Comparison of ENCODE assay signal across 16 cellular contexts in the genomic region with DNA sequence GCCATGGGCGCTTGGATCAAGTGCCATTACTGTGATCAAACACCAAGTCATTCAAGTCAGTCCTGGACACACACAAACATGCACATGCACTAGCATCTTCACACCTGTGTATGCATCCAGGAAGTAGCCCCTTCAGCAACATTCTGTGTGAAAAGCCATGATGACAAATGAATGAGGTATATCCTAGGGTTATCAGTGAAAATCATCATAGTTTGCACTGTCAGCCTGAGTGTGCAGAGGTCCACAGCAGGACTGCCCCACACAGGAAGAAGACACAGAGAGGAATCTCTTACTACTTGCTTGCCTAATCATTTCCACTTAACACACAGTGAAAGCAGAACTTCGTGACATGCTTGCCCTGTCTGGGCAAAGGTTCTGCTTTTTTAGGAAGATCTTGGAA.
DNase-seq lines count a peak whose midpoint lies in the region; ATAC-seq and TF ChIP-seq lines count a peak whose summit lies in the region.
"Had no signal": no experiment of that assay in that cellular context is flagged by ENCODE, and none has a peak within 500 bp of the region (broad histone marks: within the 10 kb centered on the region; RNA-seq: fewer than 3 reads in every experiment).

No MANE protein-coding gene starts in this region.

- H3K9me3 Mint-ChIP-seq in activated CD4-positive, alpha-beta memory T cell treated with anti-CD3 and anti-CD28 coated beads for 36 hours, result no peaks in the 10 kb centered on the region
- H3K9me3 Mint-ChIP-seq in activated CD4-positive, alpha-beta memory T cell treated with anti-CD3 and anti-CD28 coated beads, Interleukin-2, amount 10 ng/mL, durations not matched to agents 7 days and 5 days, result no peaks in the 10 kb centered on the region
- no peaks in the 10 kb centered on the region for H3K9me3 Mint-ChIP-seq in stimulated activated effector memory CD8-positive, alpha-beta T cell treated with anti-CD3 and anti-CD28 coated beads, Interleukin-12 subunit alpha, Interleukin-12 subunit beta, amount 100 ng/mL, for 72 hours
- H3K9me3 Mint-ChIP-seq: HFFc6 had no signal

- peak; percentile 89 for ATAC-seq in stimulated activated effector memory CD8-positive, alpha-beta T cell treated with anti-CD3 and anti-CD28 coated beads, Interleukin-12 subunit alpha, Interleukin-12 subunit beta, amount 100 ng/mL, for 72 hours
- no peak for ATAC-seq in GM19463 (IDR thresholded peaks at IDR 0.05; ENCODE audit: unreplicated experiment)
- no peak for ATAC-seq in GM18505 (IDR thresholded peaks at IDR 0.05; ENCODE audit: unreplicated experiment)
- ATAC-seq: A549 had no signal

- peaks cover 13% of the 10 kb centered on the region for H3K4me1 Mint-ChIP-seq in activated CD4-positive, alpha-beta memory T cell treated with anti-CD3 and anti-CD28 coated beads for 36 hours (ENCODE audit: low read depth)
- H3K4me1 Mint-ChIP-seq in activated CD4-positive, alpha-beta memory T cell treated with anti-CD3 and anti-CD28 coated beads, Interleukin-2, amount 10 ng/mL, durations not matched to agents 7 days and 5 days, result peaks cover 27% of the 10 kb centered on the region
- peaks cover 52% of the 10 kb centered on the region for H3K4me1 Mint-ChIP-seq in stimulated activated effector memory CD8-positive, alpha-beta T cell treated with anti-CD3 and anti-CD28 coated beads, Interleukin-12 subunit alpha, Interleukin-12 subunit beta, amount 100 ng/mL, for 72 hours

- H3K4me1 ChIP-seq in stomach, result no peaks in the 10 kb centered on the region
- H3K4me1 ChIP-seq: transverse colon had no signal

- CTCF ChIA-PET in activated CD4-positive, alpha-beta memory T cell treated with anti-CD3 and anti-CD28 coated beads for 36 hours (lab: Charles Lee), result interaction anchor here (0.7 to 1.9 kb wide), 3 partner anchors 17 to 66 kb away, joined by 3 to 6 read pairs (median 3); no protein-coding TSS in a partner anchor
- CTCF ChIA-PET in activated CD4-positive, alpha-beta memory T cell treated with anti-CD3 and anti-CD28 coated beads, Interleukin-2, amount 10 ng/mL, durations not matched to agents 7 days and 5 days (lab: Charles Lee), result interaction anchor here (2.2 kb wide), 1 partner anchor 10 kb away, joined by 8 read pairs; no protein-coding TSS in a partner anchor

- WGBS in stomach, 5 donors, result 79 to 96% (median 86%) methylated on average over 2 of the region's 2 CpGs

- no peaks in the 10 kb centered on the region for H3K27me3 Mint-ChIP-seq in activated CD4-positive, alpha-beta memory T cell treated with anti-CD3 and anti-CD28 coated beads for 36 hours
- H3K27me3 Mint-ChIP-seq in activated CD4-positive, alpha-beta memory T cell treated with anti-CD3 and anti-CD28 coated beads, Interleukin-2, amount 10 ng/mL, durations not matched to agents 7 days and 5 days, result peaks cover 5% of the 10 kb centered on the region

- no peak overlapping the region for H3K4me3 Mint-ChIP-seq in activated CD4-positive, alpha-beta memory T cell treated with anti-CD3 and anti-CD28 coated beads for 36 hours
- no peak overlapping the region for H3K4me3 Mint-ChIP-seq in activated CD4-positive, alpha-beta memory T cell treated with anti-CD3 and anti-CD28 coated beads, Interleukin-2, amount 10 ng/mL, durations not matched to agents 7 days and 5 days
- H3K4me3 Mint-ChIP-seq in stimulated activated effector memory CD8-positive, alpha-beta T cell treated with anti-CD3 and anti-CD28 coated beads, Interleukin-12 subunit alpha, Interleukin-12 subunit beta, amount 100 ng/mL, for 72 hours, result no peak overlapping the region
- H3K4me3 Mint-ChIP-seq: HFFc6 had no signal

- peak; percentile 21 for DNase-seq in activated CD4-positive, alpha-beta memory T cell treated with anti-CD3 and anti-CD28 coated beads for 36 hours
- no peak for DNase-seq in activated CD4-positive, alpha-beta memory T cell treated with anti-CD3 and anti-CD28 coated beads, Interleukin-2, amount 10 ng/mL, durations not matched to agents 7 days and 5 days
- DNase-seq in NOMO-1 treated with dmso at 0.1 percent for 144 hours (lab: John Stamatoyannopoulos, UW; ENCODE audit: unreplicated experiment) (peak; percentile 70), globus pallidus (ENCODE audit: low spot score) (peak; percentile 55), stomach (no peak)
- DNase-seq in stimulated activated effector memory CD8-positive, alpha-beta T cell treated with anti-CD3 and anti-CD28 coated beads, Interleukin-12 subunit alpha, Interleukin-12 subunit beta, amount 100 ng/mL, for 72 hours (ENCODE audit: low spot score in 2 of 2), result no peak
- DNase-seq: Calu3; HFFc6; NCI-H1092 treated with DMSO at 0.1 percent for 48 hours; NCI-H226; stimulated activated CD4-positive, alpha-beta T cell treated with anti-CD3 and anti-CD28 coated beads, Interleukin-12 subunit alpha, Interleukin-12 subunit beta, amount 100 ng/mL, for 4 hours; T-helper 9 cell; transverse colon had no signal

- TF ChIP-seq CTCF in stomach (IDR thresholded peaks at IDR 0.05), result no peak

- no peaks in the 10 kb centered on the region for H3K27me3 ChIP-seq in stomach
- H3K27me3 ChIP-seq: transverse colon had no signal

- POLR2A ChIA-PET in activated CD4-positive, alpha-beta memory T cell treated with anti-CD3 and anti-CD28 coated beads for 36 hours (lab: Charles Lee), result no interaction called here
- POLR2A ChIA-PET in activated CD4-positive, alpha-beta memory T cell treated with anti-CD3 and anti-CD28 coated beads, Interleukin-2, amount 10 ng/mL, durations not matched to agents 7 days and 5 days (lab: Charles Lee), result interaction anchor here (1.3 kb wide), 1 partner anchor 184 kb away, joined by 4 read pairs; a partner anchor contains a TSS

- no peaks in the 10 kb centered on the region for H3K36me3 ChIP-seq in stomach
- H3K36me3 ChIP-seq: transverse colon had no signal

- H3K9me3 ChIP-seq in stomach, result no peaks in the 10 kb centered on the region
- H3K9me3 ChIP-seq: A549, transverse colon had no signal

- H3K4me3 ChIP-seq in stomach, result no peak overlapping the region
- H3K4me3 ChIP-seq: A549, transverse colon had no signal

- TF ChIP-seq POLR2A in GM18505 (IDR thresholded peaks at IDR 0.05; ENCODE audit: borderline replicate concordance, extremely low read depth, insufficient read depth, insufficient read length) (no peak), stomach (IDR thresholded peaks at IDR 0.05) (no peak)

- H3K27ac Mint-ChIP-seq in activated CD4-positive, alpha-beta memory T cell treated with anti-CD3 and anti-CD28 coated beads for 36 hours, result no peak overlapping the region
- H3K27ac Mint-ChIP-seq in activated CD4-positive, alpha-beta memory T cell treated with anti-CD3 and anti-CD28 coated beads, Interleukin-2, amount 10 ng/mL, durations not matched to agents 7 days and 5 days, result no peak overlapping the region
- peak overlapping the region; percentile 86 for H3K27ac Mint-ChIP-seq in stimulated activated effector memory CD8-positive, alpha-beta T cell treated with anti-CD3 and anti-CD28 coated beads, Interleukin-12 subunit alpha, Interleukin-12 subunit beta, amount 100 ng/mL, for 72 hours
- H3K27ac Mint-ChIP-seq: HFFc6 had no signal

- no peaks in the 10 kb centered on the region for H3K36me3 Mint-ChIP-seq in activated CD4-positive, alpha-beta memory T cell treated with anti-CD3 and anti-CD28 coated beads for 36 hours
- H3K36me3 Mint-ChIP-seq in activated CD4-positive, alpha-beta memory T cell treated with anti-CD3 and anti-CD28 coated beads, Interleukin-2, amount 10 ng/mL, durations not matched to agents 7 days and 5 days (ENCODE audit: low read depth), result no peaks in the 10 kb centered on the region
- H3K36me3 Mint-ChIP-seq in stimulated activated effector memory CD8-positive, alpha-beta T cell treated with anti-CD3 and anti-CD28 coated beads, Interleukin-12 subunit alpha, Interleukin-12 subunit beta, amount 100 ng/mL, for 72 hours, result no peaks in the 10 kb centered on the region

- no peak for TF ChIP-seq EP300 in stomach (IDR thresholded peaks at IDR 0.05)

- intact Hi-C loops in activated CD4-positive, alpha-beta memory T cell treated with anti-CD3 and anti-CD28 coated beads for 36 hours (cut with micrococcal nuclease), result no loop called here
- intact Hi-C loops in stomach (cut with DNase I; ENCODE audit: low total_unique reads), result no loop called here

- H3K27ac ChIP-seq in stomach, result peak overlapping the region in 1 of 5 donors; percentile 34
- H3K27ac ChIP-seq: A549, transverse colon had no signal

Comparison
In these comparisons a context has a peak if more than half of its experiments do, and no peak if none do; other contexts are left out.
1. DNase-seq: peak in activated CD4-positive, alpha-beta memory T cell treated with anti-CD3 and anti-CD28 coated beads for 36 hours (single experiment), NOMO-1 treated with dmso at 0.1 percent for 144 hours (single experiment) and globus pallidus (single experiment); none in activated CD4-positive, alpha-beta memory T cell treated with anti-CD3 and anti-CD28 coated beads, Interleukin-2, amount 10 ng/mL, durations not matched to agents 7 days and 5 days (single experiment), stimulated activated effector memory CD8-positive, alpha-beta T cell treated with anti-CD3 and anti-CD28 coated beads, Interleukin-12 subunit alpha, Interleukin-12 subunit beta, amount 100 ng/mL, for 72 hours (0 of 2) and stomach (single experiment).